In the genomic region with DNA sequence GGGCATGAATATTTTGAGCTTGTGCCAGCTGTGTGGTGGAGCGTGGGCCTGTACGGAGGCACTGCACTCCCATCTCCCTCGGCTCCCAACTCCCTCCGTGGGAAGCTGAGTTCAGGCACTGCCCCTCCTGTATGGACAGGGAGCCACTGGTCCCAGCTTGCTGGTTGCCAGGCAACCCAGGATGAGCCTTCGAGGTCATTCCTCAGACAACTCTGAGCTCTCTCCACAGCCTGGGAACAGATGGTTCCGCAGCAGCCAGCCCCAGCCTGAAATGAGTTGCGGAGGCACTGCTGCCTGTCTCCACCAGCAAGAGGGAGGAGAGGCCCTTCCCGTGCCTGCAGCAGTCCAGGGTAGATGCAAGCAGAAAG, we compare ENCODE assay signal across 10 cellular contexts. TPM values are rescaled to one million over a fixed set of nuclear protein-coding genes. Genes with fewer than 3 reads are reported as not detected.
DNase-seq lines count a peak whose midpoint lies in the region; ATAC-seq and TF ChIP-seq lines count a peak whose summit lies in the region.
"Had no signal": no experiment of that assay in that cellular context is flagged by ENCODE, and none has a peak within 500 bp of the region (broad histone marks: within the 10 kb centered on the region; RNA-seq: fewer than 3 reads in every experiment).

No MANE protein-coding gene starts in this region.

- H2AFZ ChIP-seq in mesenchymal stem cell (ENCODE audit: low read depth, low read length): no peak overlapping the region

- no peaks in the 10 kb centered on the region for H3K4me1 Mint-ChIP-seq in activated T-cell treated with anti-CD3 and anti-CD28 coated beads, Interleukin-2, amount 50 U/mL, for 24 hours (ENCODE audit: low read depth)

- H3K9me3 ChIP-seq in mesenchymal stem cell (ENCODE audit: control insufficient read depth, low read length): no peaks in the 10 kb centered on the region

- no peak overlapping the region for H2BK15ac ChIP-seq in mesenchymal stem cell (ENCODE audit: low read depth, poor library complexity, severe bottlenecking)

- no peak overlapping the region for H3K4ac ChIP-seq in mesenchymal stem cell (ENCODE audit: low read depth in 1 of 2, low read length in 2 of 2)

- no peaks in the 10 kb centered on the region for H3K9me3 Mint-ChIP-seq in activated T-cell treated with anti-CD3 and anti-CD28 coated beads, Interleukin-2, amount 50 U/mL, for 24 hours

- H3K27me3 ChIP-seq in mesenchymal stem cell (ENCODE audit: control insufficient read depth in 1 of 2, insufficient read depth in 1 of 2, low read length in 2 of 2): peaks cover 5 to 8% of the 10 kb centered on the region in 2 experiments

- no peak overlapping the region for H3K4me2 ChIP-seq in mesenchymal stem cell (ENCODE audit: low read length, poor library complexity, severe bottlenecking)

- H3K27ac Mint-ChIP-seq in activated T-cell treated with anti-CD3 and anti-CD28 coated beads, Interleukin-2, amount 50 U/mL, for 24 hours: no peak overlapping the region

- H3K4me3 ChIP-seq in mesenchymal stem cell (ENCODE audit: insufficient read depth in 1 of 2, low read depth in 1 of 2, low read length in 2 of 2): no peak overlapping the region

- no peak for TF ChIP-seq CTCF in AG09319 (IDR thresholded peaks at IDR 0.05; ENCODE audit: low read depth, low read length)

- H3K27ac ChIP-seq in mesenchymal stem cell (ENCODE audit: low read length, poor library complexity, severe bottlenecking): no peak overlapping the region
- H3K27ac ChIP-seq: C4-2B had no signal

- peaks cover 3% of the 10 kb centered on the region for H3K4me1 ChIP-seq in mesenchymal stem cell (ENCODE audit: control insufficient read depth, insufficient read depth, low read depth, low read length)

- peak overlapping the region; percentile 56 for H4K8ac ChIP-seq in mesenchymal stem cell (ENCODE audit: low read length)

- peak; percentile 7 for DNase-seq in AG09319 (ENCODE audit: extremely low read depth, low read depth)
- peak; percentile 42 for DNase-seq in NCI-H1694 treated with DMSO at 0.1 percent for 48 hours (lab: John Stamatoyannopoulos, UW)
- peak; percentile 67 to 73 for DNase-seq in cerebellar nuclear complex (lab: John Stamatoyannopoulos, UW)
- DNase-seq in mesenchymal stem cell: peak; percentile 36
- no peak for DNase-seq in activated T-cell treated with anti-CD3 and anti-CD28 coated beads, Interleukin-2, amount 50 U/mL, for 24 hours
- no peak for DNase-seq in globus pallidus (ENCODE audit: low spot score)
- DNase-seq in SW480 (ENCODE audit: low spot score): no peak
- DNase-seq: Kasumi-1 had no signal

- no peaks in the 10 kb centered on the region for H3K36me3 ChIP-seq in mesenchymal stem cell (ENCODE audit: control insufficient read depth in 1 of 2, insufficient read depth in 2 of 2, low read depth in 1 of 2, low read length in 2 of 2)

- no peak overlapping the region for H3K18ac ChIP-seq in mesenchymal stem cell (ENCODE audit: low read depth in 1 of 2, low read length in 2 of 2)

- no peak overlapping the region for H3K4me3 Mint-ChIP-seq in activated T-cell treated with anti-CD3 and anti-CD28 coated beads, Interleukin-2, amount 50 U/mL, for 24 hours

- no peak overlapping the region for H2BK12ac ChIP-seq in mesenchymal stem cell (ENCODE audit: low read length in 2 of 2)

- H3K36me3 Mint-ChIP-seq in activated T-cell treated with anti-CD3 and anti-CD28 coated beads, Interleukin-2, amount 50 U/mL, for 24 hours (ENCODE audit: low read depth): no peaks in the 10 kb centered on the region

- H3K9ac ChIP-seq in mesenchymal stem cell (ENCODE audit: low read length): no peak overlapping the region

- no peak for ATAC-seq in GM21825 (IDR thresholded peaks at IDR 0.05; ENCODE audit: unreplicated experiment)

- no peak overlapping the region for H2AK5ac ChIP-seq in mesenchymal stem cell (ENCODE audit: low read length, severe bottlenecking)

- 56% methylated on average over 8 of the region's 8 CpGs for WGBS in mesenchymal stem cell

- no peak overlapping the region for H3K23ac ChIP-seq in mesenchymal stem cell (ENCODE audit: low read length in 2 of 2)

- no peaks in the 10 kb centered on the region for H3K79me1 ChIP-seq in mesenchymal stem cell (replicated peaks; ENCODE audit: low read length, poor library complexity, severe bottlenecking)

- no peak overlapping the region for H3K14ac ChIP-seq in mesenchymal stem cell (ENCODE audit: low read length in 2 of 2)

- H2BK120ac ChIP-seq in mesenchymal stem cell (ENCODE audit: low read depth, low read length): no peak overlapping the region

- H3K27me3 Mint-ChIP-seq in activated T-cell treated with anti-CD3 and anti-CD28 coated beads, Interleukin-2, amount 50 U/mL, for 24 hours: peaks cover 3% of the 10 kb centered on the region

- no peak overlapping the region for H2BK5ac ChIP-seq in mesenchymal stem cell (ENCODE audit: low read depth, low read length, poor library complexity, severe bottlenecking)

- no peak overlapping the region for H4K91ac ChIP-seq in mesenchymal stem cell (ENCODE audit: low read length)

RNA-seq across cellular contexts. Expression of a gene that starts 58.4 kb away (rescaled TPM):
- 3.1 TPM for polyA plus RNA-seq in mesenchymal stem cell (2013, experiment 1 of 2)
- 2.7 TPM for polyA plus RNA-seq in mesenchymal stem cell (2013, experiment 2 of 2)

Comparison
In these comparisons a context has a peak if more than half of its experiments do, and no peak if none do; other contexts are left out.
1. DNase-seq: peak in AG09319 (single experiment), NCI-H1694 treated with DMSO at 0.1 percent for 48 hours (single experiment), cerebellar nuclear complex (2 of 2) and mesenchymal stem cell (single experiment); none in activated T-cell treated with anti-CD3 and anti-CD28 coated beads, Interleukin-2, amount 50 U/mL, for 24 hours (single experiment), globus pallidus (single experiment) and SW480 (single experiment).